In the genomic region with DNA sequence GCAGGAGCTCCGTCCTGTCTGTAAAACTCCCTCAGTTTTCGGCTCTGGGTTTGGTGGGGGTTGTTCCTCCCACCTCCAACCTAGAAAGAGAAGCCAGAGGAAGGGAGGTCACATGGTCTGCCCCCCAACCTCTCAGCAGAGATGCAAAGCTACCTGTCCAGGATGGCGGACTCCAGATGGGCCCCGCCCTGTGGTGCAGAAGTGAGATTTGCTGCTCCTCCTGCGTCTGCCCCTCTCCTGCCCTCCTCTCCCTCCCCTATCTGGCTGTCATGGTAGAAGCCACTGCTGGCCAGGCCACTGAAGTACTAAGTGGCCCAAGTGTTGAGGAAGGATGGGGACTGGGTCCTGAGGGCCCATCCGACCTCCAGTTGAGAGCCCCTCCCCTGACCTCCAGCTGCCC, we compare ENCODE assay signal across 12 cellular contexts. TPM values are rescaled to one million over a fixed set of nuclear protein-coding genes. Genes with fewer than 3 reads are reported as not detected.
DNase-seq lines count a peak whose midpoint lies in the region; ATAC-seq and TF ChIP-seq lines count a peak whose summit lies in the region.
"Had no signal": no experiment of that assay in that cellular context is flagged by ENCODE, and none has a peak within 500 bp of the region (broad histone marks: within the 10 kb centered on the region; RNA-seq: fewer than 3 reads in every experiment).

No MANE protein-coding gene starts in this region.

- H3K27me3 Mint-ChIP-seq in osteocyte (ENCODE audit: unreplicated experiment): no peaks in the 10 kb centered on the region
- H3K27me3 Mint-ChIP-seq in effector memory CD8-positive, alpha-beta T cell: no peaks in the 10 kb centered on the region

- TF ChIP-seq CTCF in cardiac muscle cell (IDR thresholded peaks at IDR 0.05; ENCODE audit: low read depth, low read length) (no peak), fibroblast of lung (conservative IDR thresholded peaks at IDR 0.05 in 1 of 2, IDR thresholded peaks at IDR 0.05 in 1 of 2; ENCODE audit: low read depth in 1 of 2, low read length in 2 of 2) (no peak), osteocyte (IDR thresholded peaks at IDR 0.05) (no peak)

- H3K27ac Mint-ChIP-seq in osteocyte (ENCODE audit: unreplicated experiment): peak overlapping the region; percentile 57
- H3K27ac Mint-ChIP-seq in effector memory CD8-positive, alpha-beta T cell: no peak overlapping the region
- H3K27ac Mint-ChIP-seq: activated naive CD4-positive, alpha-beta T cell treated with anti-CD3 and anti-CD28 coated beads, Interleukin-2, amount 50 U/mL, for 72 hours had no signal

- WGBS in urinary bladder: 64% methylated on average over 6 of the region's 6 CpGs

- peak overlapping the region; percentile 11 for H3K4me3 ChIP-seq in cardiac muscle cell
- peak overlapping the region; percentile 16 to 64 (median 50) for H3K4me3 ChIP-seq in fibroblast of lung (replicated peaks in 1 of 4; ENCODE audit: control extremely low read depth in 1 of 4, insufficient read depth in 1 of 4, low read depth in 3 of 4, low read length in 4 of 4)
- peak overlapping the region; percentile 34 for H3K4me3 ChIP-seq in urinary bladder (ENCODE audit: low read depth, low read length)

- no peaks in the 10 kb centered on the region for H4K20me1 ChIP-seq in fibroblast of lung (ENCODE audit: control insufficient read depth, extremely low read depth, insufficient read depth, low read length)

- H3K36me3 ChIP-seq in cardiac muscle cell (no peaks in the 10 kb centered on the region), fibroblast of lung (ENCODE audit: control insufficient read depth, insufficient read depth, low read length) (peaks cover 2% of the 10 kb centered on the region), urinary bladder (ENCODE audit: insufficient read depth) (no peaks in the 10 kb centered on the region)

- ATAC-seq in Right ventricle myocardium superior (ENCODE audit: poor library complexity) (no peak), GM21825 (IDR thresholded peaks at IDR 0.05; ENCODE audit: unreplicated experiment) (no peak)
- no peak for ATAC-seq in effector memory CD8-positive, alpha-beta T cell (replicated peaks)
- ATAC-seq: activated naive CD4-positive, alpha-beta T cell treated with anti-CD3 and anti-CD28 coated beads, Interleukin-2, amount 50 U/mL, for 72 hours had no signal

- H3K9me3 Mint-ChIP-seq in osteocyte (ENCODE audit: unreplicated experiment): no peaks in the 10 kb centered on the region
- no peaks in the 10 kb centered on the region for H3K9me3 Mint-ChIP-seq in effector memory CD8-positive, alpha-beta T cell
- H3K9me3 Mint-ChIP-seq: activated naive CD4-positive, alpha-beta T cell treated with anti-CD3 and anti-CD28 coated beads, Interleukin-2, amount 50 U/mL, for 72 hours had no signal

- peak overlapping the region; percentile 51 for H3K4me3 Mint-ChIP-seq in osteocyte (ENCODE audit: unreplicated experiment)
- H3K4me3 Mint-ChIP-seq in effector memory CD8-positive, alpha-beta T cell: no peak overlapping the region

- H3K9ac ChIP-seq in fibroblast of lung (ENCODE audit: insufficient read depth, low read length): peak overlapping the region; percentile 45

- no peaks in the 10 kb centered on the region for H3K36me3 Mint-ChIP-seq in osteocyte (ENCODE audit: unreplicated experiment)
- peaks cover 17% of the 10 kb centered on the region for H3K36me3 Mint-ChIP-seq in effector memory CD8-positive, alpha-beta T cell (ENCODE audit: insufficient read depth)
- H3K36me3 Mint-ChIP-seq: activated naive CD4-positive, alpha-beta T cell treated with anti-CD3 and anti-CD28 coated beads, Interleukin-2, amount 50 U/mL, for 72 hours had no signal

- H3K9me3 ChIP-seq in cardiac muscle cell (ENCODE audit: low read depth): no peaks in the 10 kb centered on the region
- no peaks in the 10 kb centered on the region for H3K9me3 ChIP-seq in fibroblast of lung (ENCODE audit: control insufficient read depth, insufficient read depth, low read depth, low read length)

- no peak overlapping the region for H2AFZ ChIP-seq in fibroblast of lung (ENCODE audit: low read length)

- H3K27me3 ChIP-seq in cardiac muscle cell: no peaks in the 10 kb centered on the region
- H3K27me3 ChIP-seq in fibroblast of lung (ENCODE audit: control insufficient read depth, insufficient read depth, low read length): no peaks in the 10 kb centered on the region

- H3K4me1 ChIP-seq in cardiac muscle cell (ENCODE audit: low read depth) (peaks cover 37% of the 10 kb centered on the region), fibroblast of lung (ENCODE audit: control insufficient read depth, extremely low read depth, insufficient read depth, low read length) (peaks cover 60% of the 10 kb centered on the region), urinary bladder (ENCODE audit: insufficient read depth) (peaks cover 5% of the 10 kb centered on the region)

- peaks cover 74% of the 10 kb centered on the region for H3K4me1 Mint-ChIP-seq in osteocyte (ENCODE audit: unreplicated experiment)
- H3K4me1 Mint-ChIP-seq in effector memory CD8-positive, alpha-beta T cell (ENCODE audit: low read depth in 2 of 2): peaks cover 0 to 3% of the 10 kb centered on the region in 2 donors

- intact Hi-C loops in Right ventricle myocardium superior (cut with DNase I): no loop called here

- DNase-seq in cardiac muscle cell (ENCODE audit: low read depth in 1 of 2, low spot score in 1 of 2) (no peak), Right ventricle myocardium superior (no peak), fibroblast of lung (ENCODE audit: low read depth in 2 of 2) (no peak), osteocyte (ENCODE audit: extremely low spot score, unreplicated experiment) (no peak), T1000 (lab: John Stamatoyannopoulos, UW) (no peak)
- DNase-seq in effector memory CD8-positive, alpha-beta T cell: no peak
- DNase-seq: activated CD4-positive, alpha-beta T cell treated with anti-CD3 and anti-CD28 coated beads for 4 hours; NCI-H187 had no signal

- H3K79me2 ChIP-seq in fibroblast of lung (ENCODE audit: control insufficient read depth, insufficient read depth, low read length): no peaks in the 10 kb centered on the region

- peak overlapping the region; percentile 72 for H3K4me2 ChIP-seq in fibroblast of lung (ENCODE audit: extremely low read depth, insufficient read depth, low read length)

- H3K27ac ChIP-seq in cardiac muscle cell: peak overlapping the region; percentile 98
- no peak overlapping the region for H3K27ac ChIP-seq in fibroblast of lung (ENCODE audit: insufficient read depth, low read length)
- H3K27ac ChIP-seq in urinary bladder (ENCODE audit: low read depth): peak overlapping the region; percentile 70

RNA-seq across cellular contexts. Expression of gene SEMA3B, which starts 2.1 kb away (rescaled TPM):
- total RNA-seq in cardiac muscle cell (16.7 and 25.9 TPM in 2 replicates), Right ventricle myocardium superior (19.9 TPM), fibroblast of lung (51.6 and 85.2 TPM in 2 replicates), osteocyte (5.5 and 8.1 TPM in 2 replicates), urinary bladder (63.4 TPM)
- polyA plus RNA-seq in cardiac muscle cell (20.6 and 23.1 TPM in 2 replicates), fibroblast of lung (17.6 and 23.5 TPM in 2 replicates), urinary bladder (35.5 TPM)
- 26.0 and 32.8 TPM in 2 replicates for polyA plus RNA-seq in fibroblast of lung (2012)
- 6.7 and 14.3 TPM in 2 replicates for polyA minus RNA-seq in fibroblast of lung (ENCODE audit: low replicate concordance)

RNA-seq across cellular contexts. Expression of gene LSMEM2, which starts 12.1 kb away (rescaled TPM):
- 26.4 and 29.2 TPM in 2 replicates for total RNA-seq in cardiac muscle cell
- 16.4 and 18.1 TPM in 2 replicates for polyA plus RNA-seq in cardiac muscle cell
- 29.6 TPM for total RNA-seq in Right ventricle myocardium superior
- not detected in 2 replicates for total RNA-seq in fibroblast of lung
- polyA plus RNA-seq in fibroblast of lung: not detected in 2 replicates
- not detected in 2 replicates for polyA plus RNA-seq in fibroblast of lung (2012)
- not detected in 2 replicates for polyA minus RNA-seq in fibroblast of lung (ENCODE audit: low replicate concordance)
- total RNA-seq in osteocyte: not detected in 2 replicates
- total RNA-seq in urinary bladder: 0.79 TPM
- polyA plus RNA-seq in urinary bladder: 0.39 TPM
- total RNA-seq: activated naive CD4-positive, alpha-beta T cell treated with anti-CD3 and anti-CD28 coated beads, Interleukin-2, amount 50 U/mL, for 72 hours had no signal
- polyA plus RNA-seq: neural cell had no signal

RNA-seq across cellular contexts. Expression of gene IFRD2, which starts 25.4 kb away (rescaled TPM):
- 61.0 and 75.3 TPM in 2 replicates for total RNA-seq in cardiac muscle cell
- polyA plus RNA-seq in cardiac muscle cell: 106 and 110 TPM in 2 replicates
- 70.1 TPM for total RNA-seq in Right ventricle myocardium superior
- total RNA-seq in fibroblast of lung: 51.0 and 56.0 TPM in 2 replicates
- polyA plus RNA-seq in fibroblast of lung: 28.1 and 44.0 TPM in 2 replicates
- 35.7 and 61.3 TPM in 2 replicates for polyA plus RNA-seq in fibroblast of lung (2012)
- 62.2 and 74.7 TPM in 2 replicates for polyA minus RNA-seq in fibroblast of lung (ENCODE audit: low replicate concordance)
- 43.3 and 54.2 TPM in 2 replicates for total RNA-seq in osteocyte
- total RNA-seq in urinary bladder: 19.5 TPM
- 52.9 TPM for polyA plus RNA-seq in urinary bladder

RNA-seq across cellular contexts. Expression of gene GNAI2, which starts 30.8 kb away (rescaled TPM):
- total RNA-seq in cardiac muscle cell (160 and 179 TPM in 2 replicates), Right ventricle myocardium superior (126 TPM), fibroblast of lung (124 and 238 TPM in 2 replicates), osteocyte (340 and 357 TPM in 2 replicates), urinary bladder (96.3 TPM)
- polyA plus RNA-seq in cardiac muscle cell (255 and 285 TPM in 2 replicates), fibroblast of lung (704 and 828 TPM in 2 replicates), urinary bladder (263 TPM)
- 433 and 460 TPM in 2 replicates for polyA plus RNA-seq in fibroblast of lung (2012)
- 885 and 1,144 TPM in 2 replicates for polyA minus RNA-seq in fibroblast of lung (ENCODE audit: low replicate concordance)

RNA-seq across cellular contexts. Expression of gene HYAL3, which starts 32.4 kb away (rescaled TPM):
- total RNA-seq in cardiac muscle cell (3.6 and 6.4 TPM in 2 replicates), Right ventricle myocardium superior (1.2 TPM), fibroblast of lung (5.6 and 7.4 TPM in 2 replicates), osteocyte (2.3 and 3.0 TPM in 2 replicates), urinary bladder (2.9 TPM)
- polyA plus RNA-seq in cardiac muscle cell (2.4 and 6.2 TPM in 2 replicates), fibroblast of lung (3.0 and 3.2 TPM in 2 replicates), urinary bladder (3.0 TPM)
- 4.2 TPM in 2 replicates for polyA plus RNA-seq in fibroblast of lung (2012)
- 4.3 and 5.3 TPM in 2 replicates for polyA minus RNA-seq in fibroblast of lung (ENCODE audit: low replicate concordance)

Comparison
In these comparisons a context has a peak if more than half of its experiments do, and no peak if none do; other contexts are left out.
1. RNA of gene LSMEM2, which starts 12.1 kb away (total RNA-seq): 29.6 TPM in Right ventricle myocardium superior (single experiment) and 26.4 to 29.2 TPM in cardiac muscle cell; 0.79 TPM in urinary bladder (single experiment), not detected in fibroblast of lung and not detected in osteocyte; every median in the first group is over 10 times any median in the second.
2. Peak in every context shown above with its lines, with median percentiles within 50 percentile points of each other: H3K4me3 ChIP-seq.